ENCODE assay signal across 8 cellular contexts in the genomic region with DNA sequence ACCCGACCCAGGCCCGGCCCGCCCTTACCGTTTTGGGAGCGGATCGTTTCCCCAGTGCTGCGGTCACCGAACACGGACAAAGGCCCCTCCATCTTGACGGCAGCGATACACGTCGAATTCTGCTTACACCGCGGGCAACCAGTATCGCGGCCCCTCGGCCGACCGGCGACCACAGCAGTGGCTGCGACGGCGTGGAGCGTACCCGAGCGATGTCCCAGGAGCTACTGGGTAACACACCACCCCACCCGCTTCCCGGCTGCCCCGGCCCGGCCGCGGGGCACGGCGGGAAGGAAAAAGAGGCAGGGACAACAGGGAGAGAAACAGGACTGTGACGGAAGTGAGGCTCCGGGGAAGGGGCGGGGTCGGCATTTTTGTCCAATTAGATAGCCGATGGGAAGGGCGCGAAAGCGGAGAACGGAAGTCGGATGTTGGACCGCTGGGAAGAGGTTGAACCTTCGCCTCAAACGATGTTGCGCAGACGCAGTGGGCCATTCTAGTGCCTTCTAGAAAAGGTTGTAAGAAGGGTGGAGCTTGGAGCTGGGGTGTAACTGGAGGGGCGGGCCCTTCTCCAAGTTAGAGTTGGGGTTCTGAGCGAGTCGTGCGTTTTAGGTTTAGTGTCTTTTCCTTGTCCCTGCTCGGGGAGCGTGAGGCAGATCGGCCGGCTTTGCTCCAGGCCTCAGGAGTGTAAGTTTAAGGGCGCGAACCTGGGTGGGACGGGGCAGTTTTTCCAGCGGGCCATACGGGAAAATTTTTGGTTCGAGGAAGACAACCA. TPM values are rescaled to one million over a fixed set of nuclear protein-coding genes. Genes with fewer than 3 reads are reported as not detected.
DNase-seq lines count a peak whose midpoint lies in the region; ATAC-seq and TF ChIP-seq lines count a peak whose summit lies in the region.

A gene (minus strand): TSS at position 226 of the 772 bp plus-strand sequence. CDS start 134 bp downstream, at position 92.

- no peaks in the 10 kb centered on the region for H3K9me3 Mint-ChIP-seq in natural killer cell

- no peaks in the 10 kb centered on the region for H3K27me3 Mint-ChIP-seq in natural killer cell (ENCODE audit: low read depth in 2 of 2)

- H3K27me3 ChIP-seq in H7 (ENCODE audit: control insufficient read depth, insufficient read depth, low read length) = no peaks in the 10 kb centered on the region

- H3K27ac Mint-ChIP-seq in natural killer cell = peak within 1 kb of the TSS; percentile 95 to 98

- H3K36me3 ChIP-seq in H7 (replicated peaks; ENCODE audit: control insufficient read depth, insufficient read depth, low read length) = peaks cover 25% of the 10 kb centered on the region

- DNase-seq in ELF-1 (ENCODE audit: low read depth, low spot score) = peak; percentile 100
- DNase-seq in H7 = peak; percentile 96
- peak; percentile 100 for DNase-seq in M059J (ENCODE audit: low read depth)
- peak; percentile 98 to 99 for DNase-seq in SHP77 (lab: John Stamatoyannopoulos, UW)
- peak; percentile 99 for DNase-seq in activated effector memory CD4-positive, alpha-beta T cell treated with Interleukin-2 at 50 U/mL for 16 hours
- peak; percentile 100 for DNase-seq in fibroblast of peridontal ligament (ENCODE audit: extremely low read depth)
- DNase-seq in natural killer cell = peak; percentile 93
- peak; percentile 100 for DNase-seq in stimulated activated naive CD4-positive, alpha-beta T cell treated with Interleukin-2 at 50 U/mL for 16 hours (lab: John Stamatoyannopoulos, UW)

- H3K4me3 Mint-ChIP-seq in natural killer cell = peak within 1 kb of the TSS; percentile 99

- H3K4me1 Mint-ChIP-seq in natural killer cell = peaks cover 52 to 60% of the 10 kb centered on the region in 2 donors

- intact Hi-C loops in natural killer cell (cut with micrococcal nuclease) = loop anchor here (1.0 to 5.0 kb wide), 5 partner anchors 27 to 189 kb away; a partner anchor contains a TSS

- no peak for TF ChIP-seq CTCF in natural killer cell (IDR thresholded peaks at IDR 0.05)

- H3K36me3 Mint-ChIP-seq in natural killer cell = peaks cover 10% of the 10 kb centered on the region

- peak; percentile 73 to 90 (median 80) for ATAC-seq in natural killer cell

- H3K4me3 ChIP-seq in H7 (ENCODE audit: insufficient read depth, low read depth, low read length) = peak within 1 kb of the TSS; percentile 99

RNA-seq across cellular contexts. Expression of the gene that starts here (rescaled TPM):
- 375 and 406 TPM in 2 replicates for total RNA-seq in H7 (2014; rRNA removed; shearing (Covaris generic))
- 264 and 310 TPM in 2 replicates for total RNA-seq in M059J (2014; rRNA removed; shearing (Covaris generic))
- total RNA-seq in natural killer cell = 100 to 1,000 TPM; 192 to 230 (median 218) TPM

Comparison
In these comparisons a context has a peak if more than half of its experiments do, and no peak if none do; other contexts are left out.
1. Peak in every context shown above with its lines: DNase-seq, ATAC-seq and H3K4me3 ChIP-seq.